1 cellular context compared by ENCODE assay signal in genomic region chr15:73822998-73823397, GRCh38.
A peak's percentile ranks its signal among the peaks of the same experiment; 100 is the strongest.
TF ChIP-seq lines count a peak whose summit lies in the region.

No MANE protein-coding gene starts in this region.

TF ChIP-seq in WTC11, 78 proteins besides CTCF, POLR2A, EP300 and RAD21 (continued from another document):
- TF ChIP-seq CBFB (CRISPR knock-in tag; IDR thresholded peaks at IDR 0.05; ENCODE audit: low read depth) (no peak), PRDM15 (CRISPR knock-in tag; IDR thresholded peaks at IDR 0.05) (no peak), TEAD4 (CRISPR knock-in tag; IDR thresholded peaks at IDR 0.05) (peak; percentile 67; the same call in 1 of the 2 replicates), HMGXB4 (CRISPR knock-in tag; IDR thresholded peaks at IDR 0.05) (no peak), ZSCAN18 (CRISPR knock-in tag; IDR thresholded peaks at IDR 0.05) (no peak)
